Comparison of ENCODE assay signal across 14 cellular contexts in the genomic region with DNA sequence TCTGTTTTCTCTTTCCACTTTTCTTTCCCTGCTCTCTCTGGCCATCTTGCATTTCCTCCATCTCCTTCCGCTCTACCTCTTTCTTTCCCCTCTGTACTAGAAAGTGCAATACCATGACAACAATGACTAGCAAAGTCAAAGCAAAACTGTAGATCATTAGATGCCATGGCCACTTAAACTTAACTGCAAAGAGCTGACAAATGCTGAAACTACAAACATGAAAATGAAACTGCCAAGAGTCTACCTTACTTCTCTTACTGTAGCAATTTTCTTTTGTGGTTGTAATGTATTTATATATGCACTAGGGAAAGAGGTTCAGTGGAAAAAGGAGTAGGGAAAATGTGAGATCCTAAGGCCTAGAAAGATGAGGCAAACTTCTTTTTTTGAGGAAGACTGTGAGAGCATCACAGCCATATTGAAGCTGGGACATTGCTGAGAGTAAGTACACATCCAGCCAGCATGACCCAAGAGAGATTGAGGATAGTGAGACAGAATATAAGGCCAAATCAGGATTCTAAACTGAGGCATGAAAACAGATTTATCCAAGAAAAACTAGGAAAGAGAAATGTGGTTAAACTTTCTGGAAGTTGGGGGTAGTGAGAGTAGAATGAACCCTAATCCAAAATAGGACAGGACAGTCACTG.
DNase-seq lines count a peak whose midpoint lies in the region; ATAC-seq and FAIRE-seq lines count a peak whose summit lies in the region.
"Had no signal": no experiment of that assay in that cellular context is flagged by ENCODE, and none has a peak within 500 bp of the region (broad histone marks: within the 10 kb centered on the region; RNA-seq: fewer than 3 reads in every experiment).

No MANE protein-coding gene starts in this region.

- no peak for FAIRE-seq in urothelium cell line (lab: Jason Lieb, UNC)
- FAIRE-seq: keratinocyte had no signal

- in situ Hi-C loops in KBM-7 (cut with MboI; ENCODE audit: low pct_unique_long_range_greater_than_20kb, low sequenced_read_pairs): no loop called here

- ATAC-seq in GM18499 (IDR thresholded peaks at IDR 0.05; ENCODE audit: insufficient read depth, unreplicated experiment): peak; percentile 100
- peak; percentile 99 for ATAC-seq in GM19438 (IDR thresholded peaks at IDR 0.05; ENCODE audit: low read depth, unreplicated experiment)
- peak; percentile 99 for ATAC-seq in HG02798 (IDR thresholded peaks at IDR 0.05; ENCODE audit: poor library complexity, unreplicated experiment)
- ATAC-seq in HG03442 (IDR thresholded peaks at IDR 0.05; ENCODE audit: unreplicated experiment): peak; percentile 100
- ATAC-seq: natural killer cell had no signal

- no peak for DNase-seq in stimulated activated CD8-positive, alpha-beta memory T cell treated with anti-CD3 and anti-CD28 coated beads, Interleukin-4, amount 100 ng/mL, for 48 hours
- no peak for DNase-seq in urothelium cell line (ENCODE audit: low spot score)
- DNase-seq in KBM-7: no peak
- DNase-seq in AG20443 (ENCODE audit: low spot score): no peak
- DNase-seq: activated CD4-positive, alpha-beta T cell treated with anti-CD3 and anti-CD28 coated beads, Interleukin-2, amount 10 ng/mL, durations not matched to agents 24 days and 14 days; activated naive CD4-positive, alpha-beta T cell; natural killer cell; NCI-H1436; NCI-H82 had no signal
